ENCODE assay signal across 1 cellular context in the genomic region with DNA sequence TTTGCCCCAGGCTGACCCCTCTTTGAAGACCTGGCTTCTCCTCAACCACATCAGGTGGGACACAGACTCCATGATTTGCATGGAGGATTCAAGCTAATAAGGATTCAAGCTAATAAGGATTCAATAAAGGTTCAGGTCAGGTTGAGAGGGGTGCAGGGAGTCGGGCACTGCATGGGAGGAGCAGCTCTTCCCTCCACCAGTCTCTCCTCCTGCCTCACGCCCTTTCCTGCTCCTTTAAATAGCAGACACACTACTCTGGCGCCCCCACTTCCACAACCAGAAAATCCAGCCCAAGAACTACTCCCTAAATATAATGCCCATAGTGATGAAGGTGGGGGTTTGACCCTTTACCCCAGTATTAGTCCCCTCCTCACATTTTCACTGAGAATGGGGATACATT.
TF ChIP-seq lines count a peak whose summit lies in the region.

No MANE protein-coding gene starts in this region.

TF ChIP-seq in HEK293, 187 proteins besides CTCF, POLR2A, EP300 and RAD21:
- TF ChIP-seq, protein P1, sequence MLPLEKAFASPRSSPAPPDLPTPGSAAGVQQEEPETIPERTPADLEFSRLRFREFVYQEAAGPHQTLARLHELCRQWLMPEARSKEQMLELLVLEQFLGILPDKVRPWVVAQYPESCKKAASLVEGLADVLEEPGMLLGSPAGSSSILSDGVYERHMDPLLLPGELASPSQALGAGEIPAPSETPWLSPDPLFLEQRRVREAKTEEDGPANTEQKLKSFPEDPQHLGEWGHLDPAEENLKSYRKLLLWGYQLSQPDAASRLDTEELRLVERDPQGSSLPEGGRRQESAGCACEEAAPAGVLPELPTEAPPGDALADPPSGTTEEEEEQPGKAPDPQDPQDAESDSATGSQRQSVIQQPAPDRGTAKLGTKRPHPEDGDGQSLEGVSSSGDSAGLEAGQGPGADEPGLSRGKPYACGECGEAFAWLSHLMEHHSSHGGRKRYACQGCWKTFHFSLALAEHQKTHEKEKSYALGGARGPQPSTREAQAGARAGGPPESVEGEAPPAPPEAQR (tag by site-specific recombination; IDR thresholded peaks at IDR 0.05), result no peak
- TF ChIP-seq ZNF37A (tag by site-specific recombination; IDR thresholded peaks at IDR 0.05) (no peak), ZNF341 (tag by site-specific recombination; IDR thresholded peaks at IDR 0.05; ENCODE audit: low read depth) (peak; percentile 98), ZNF138 (tag by site-specific recombination; IDR thresholded peaks at IDR 0.05; ENCODE audit: borderline replicate concordance) (no peak), WT1 (tag by site-specific recombination; IDR thresholded peaks at IDR 0.05) (peak; percentile 51; the same call in 1 of the 2 replicates), ZFP41 (tag by site-specific recombination; IDR thresholded peaks at IDR 0.05; ENCODE audit: borderline replicate concordance) (no peak), ZNF792 (tag by site-specific recombination; IDR thresholded peaks at IDR 0.05) (no peak), RBAK (tag by site-specific recombination; IDR thresholded peaks at IDR 0.05) (no peak), ZNF202 (tag by site-specific recombination; IDR thresholded peaks at IDR 0.05; ENCODE audit: borderline replicate concordance) (no peak), ZNF549 (tag by site-specific recombination; IDR thresholded peaks at IDR 0.05) (no peak), GLIS2 (tag by site-specific recombination; IDR thresholded peaks at IDR 0.05) (no peak), ZNF596 (tag by site-specific recombination; IDR thresholded peaks at IDR 0.05) (no peak)
